9 cellular contexts compared by ENCODE assay signal in genomic region chr7:73433924-73434700, GRCh38. TPM values are rescaled to one million over a fixed set of nuclear protein-coding genes. Genes with fewer than 3 reads are reported as not detected.
DNase-seq lines count a peak whose midpoint lies in the region; ATAC-seq, FAIRE-seq and TF ChIP-seq lines count a peak whose summit lies in the region.
"Had no signal": no experiment of that assay in that cellular context is flagged by ENCODE, and none has a peak within 500 bp of the region (broad histone marks: within the 10 kb centered on the region; RNA-seq: fewer than 3 reads in every experiment).

No MANE protein-coding gene starts in this region.

- WGBS in GM23248 (ENCODE audit: low coverage in 1 of 2, low lambda C conversion rate in 2 of 2, missing lambda C conversion rate in 2 of 2), 2 experiments: 47 to 53% methylated on average over 76 to 91 of the region's 110 CpGs
- no CpG with 5 or more reads among the region's 110 CpGs for WGBS in mesendoderm (ENCODE audit: extremely low coverage, insufficient coverage, low lambda C conversion rate)
- 38 to 60% (median 54%) methylated on average over 80 to 110 of the region's 110 CpGs for WGBS in small intestine, 3 donors

- no peaks in the 10 kb centered on the region for H4K20me1 ChIP-seq in GM23248 (ENCODE audit: insufficient read depth)

- no peaks in the 10 kb centered on the region for H3K9me3 Mint-ChIP-seq in activated T-helper 1 cell treated with anti-CD3 and anti-CD28 coated beads, Interleukin-12 subunit alpha, Interleukin-12 subunit beta, Interleukin-2, Interleukin-4 antibody, amounts not matched to agents 30 ng/mL and 10 ng/mL and 1 ng/mL, durations not matched to agents 14 hours and 24 hours and 36 hours
- no peaks in the 10 kb centered on the region for H3K9me3 Mint-ChIP-seq in osteocyte (ENCODE audit: unreplicated experiment)

- no peak for ATAC-seq in HG03139 (IDR thresholded peaks at IDR 0.05; ENCODE audit: unreplicated experiment)

- H3K79me1 ChIP-seq in mesendoderm (ENCODE audit: low read length): no peaks in the 10 kb centered on the region

- H3K27me3 Mint-ChIP-seq in activated T-helper 1 cell treated with anti-CD3 and anti-CD28 coated beads, Interleukin-12 subunit alpha, Interleukin-12 subunit beta, Interleukin-2, Interleukin-4 antibody, amounts not matched to agents 30 ng/mL and 10 ng/mL and 1 ng/mL, durations not matched to agents 14 hours and 24 hours and 36 hours (ENCODE audit: insufficient read depth): peaks cover 7% of the 10 kb centered on the region
- H3K27me3 Mint-ChIP-seq in osteocyte (ENCODE audit: unreplicated experiment): no peaks in the 10 kb centered on the region

- H3K36me3 Mint-ChIP-seq in activated T-helper 1 cell treated with anti-CD3 and anti-CD28 coated beads, Interleukin-12 subunit alpha, Interleukin-12 subunit beta, Interleukin-2, Interleukin-4 antibody, amounts not matched to agents 30 ng/mL and 10 ng/mL and 1 ng/mL, durations not matched to agents 14 hours and 24 hours and 36 hours (ENCODE audit: low read depth): no peaks in the 10 kb centered on the region
- no peaks in the 10 kb centered on the region for H3K36me3 Mint-ChIP-seq in osteocyte (ENCODE audit: unreplicated experiment)

- no peaks in the 10 kb centered on the region for H3K4me1 ChIP-seq in GM23248 (ENCODE audit: insufficient read depth)
- no peaks in the 10 kb centered on the region for H3K4me1 ChIP-seq in mesendoderm (ENCODE audit: control insufficient read depth, low read depth, low read length)
- no peaks in the 10 kb centered on the region for H3K4me1 ChIP-seq in small intestine (ENCODE audit: control insufficient read depth in 2 of 2, insufficient read depth in 1 of 2, low read depth in 1 of 2, low read length in 1 of 2)

- H3K4me3 ChIP-seq in GM12864 (ENCODE audit: low read depth, low read length) (peak overlapping the region; percentile 48; the same call in 1 of the 2 replicates), GM23248 (peak overlapping the region; percentile 72), mesendoderm (ENCODE audit: low read length) (no peak overlapping the region), small intestine (ENCODE audit: low read depth in 1 of 2, low read length in 2 of 2) (peak overlapping the region in 1 of 2 donors; percentile 44)

- peak overlapping the region; percentile 77 for H3K4me3 Mint-ChIP-seq in activated T-helper 1 cell treated with anti-CD3 and anti-CD28 coated beads, Interleukin-12 subunit alpha, Interleukin-12 subunit beta, Interleukin-2, Interleukin-4 antibody, amounts not matched to agents 30 ng/mL and 10 ng/mL and 1 ng/mL, durations not matched to agents 14 hours and 24 hours and 36 hours
- no peak overlapping the region for H3K4me3 Mint-ChIP-seq in osteocyte (ENCODE audit: unreplicated experiment)

- intact Hi-C loops in activated T-helper 1 cell treated with anti-CD3 and anti-CD28 coated beads, Interleukin-12 subunit alpha, Interleukin-12 subunit beta, Interleukin-2, Interleukin-4 antibody, amounts not matched to agents 30 ng/mL and 10 ng/mL and 1 ng/mL, durations not matched to agents 14 hours and 24 hours and 36 hours (cut with micrococcal nuclease): loop anchor here (1.0 to 2.0 kb wide), 3 partner anchors 88 to 305 kb away; partner anchors contain the start of genes ABHD11, BAZ1B and TBL2

- TF ChIP-seq CTCF in GM12864 (IDR thresholded peaks at IDR 0.05; ENCODE audit: low read depth, low read length, missing control alignments) (no peak), D721Med (IDR thresholded peaks at IDR 0.05; ENCODE audit: insufficient read depth, missing control alignments) (no peak), osteocyte (IDR thresholded peaks at IDR 0.05) (no peak)

- DNase-seq in GM12864 (ENCODE audit: low read depth) (no peak), GM23248 (no peak), mesendoderm (peak; percentile 46), D721Med (ENCODE audit: insufficient read length, low spot score) (no peak), osteocyte (ENCODE audit: extremely low spot score, unreplicated experiment) (no peak), small intestine (no peak)
- DNase-seq in activated T-helper 1 cell treated with anti-CD3 and anti-CD28 coated beads, Interleukin-12 subunit alpha, Interleukin-12 subunit beta, Interleukin-2, Interleukin-4 antibody, amounts not matched to agents 30 ng/mL and 10 ng/mL and 1 ng/mL, durations not matched to agents 14 hours and 24 hours and 36 hours (ENCODE audit: low spot score): peak; percentile 2

- no peak overlapping the region for H4K5ac ChIP-seq in mesendoderm (ENCODE audit: low read length)

- H2AFZ ChIP-seq in GM23248: no peak overlapping the region; the same call in 1 of the 2 replicates

- H3K27me3 ChIP-seq in GM23248 (replicated peaks; ENCODE audit: insufficient read depth): no peaks in the 10 kb centered on the region
- no peaks in the 10 kb centered on the region for H3K27me3 ChIP-seq in mesendoderm (ENCODE audit: insufficient read depth, low read length, poor library complexity)
- peaks cover 0 to 2% of the 10 kb centered on the region in 2 donors for H3K27me3 ChIP-seq in small intestine (ENCODE audit: control insufficient read depth in 2 of 2, insufficient read depth in 2 of 2, low read length in 2 of 2)

- H2AK5ac ChIP-seq in mesendoderm (ENCODE audit: low read length): no peak overlapping the region

- 0 out of 2 replicates have a peak, but pooled peaks cover 1% of the 10 kb centered on the region for H3K36me3 ChIP-seq in GM23248 (ENCODE audit: low read depth)
- no peaks in the 10 kb centered on the region for H3K36me3 ChIP-seq in mesendoderm (ENCODE audit: control insufficient read depth, insufficient read depth, low read length)
- no peaks in the 10 kb centered on the region for H3K36me3 ChIP-seq in small intestine (ENCODE audit: control insufficient read depth in 2 of 2, insufficient read depth in 2 of 2, low read length in 2 of 2)

- H3K56ac ChIP-seq in mesendoderm (ENCODE audit: low read length): peak overlapping the region; percentile 83

- H2BK5ac ChIP-seq in mesendoderm (ENCODE audit: low read length): no peak overlapping the region

- no peaks in the 10 kb centered on the region for H3K9me2 ChIP-seq in GM23248 (ENCODE audit: insufficient read depth)

- H3K79me2 ChIP-seq in GM23248 (ENCODE audit: insufficient read depth) (no peaks in the 10 kb centered on the region), mesendoderm (ENCODE audit: control insufficient read depth, insufficient read depth, low read length) (no peaks in the 10 kb centered on the region)

- H3K4ac ChIP-seq in mesendoderm (ENCODE audit: low read depth, low read length): no peak overlapping the region

- H3K27ac ChIP-seq in GM23248 (no peak overlapping the region), mesendoderm (ENCODE audit: low read depth, low read length) (no peak overlapping the region), small intestine (ENCODE audit: low read depth in 1 of 2, low read length in 1 of 2) (no peak overlapping the region)
- H3K27ac ChIP-seq: KMS-11 had no signal

- no peak overlapping the region for H3K27ac Mint-ChIP-seq in activated T-helper 1 cell treated with anti-CD3 and anti-CD28 coated beads, Interleukin-12 subunit alpha, Interleukin-12 subunit beta, Interleukin-2, Interleukin-4 antibody, amounts not matched to agents 30 ng/mL and 10 ng/mL and 1 ng/mL, durations not matched to agents 14 hours and 24 hours and 36 hours
- no peak overlapping the region for H3K27ac Mint-ChIP-seq in osteocyte (ENCODE audit: unreplicated experiment)

- H4K8ac ChIP-seq in mesendoderm (ENCODE audit: low read depth, low read length): no peak overlapping the region

- no peak overlapping the region for H2BK120ac ChIP-seq in mesendoderm (ENCODE audit: low read depth, low read length)

- peak overlapping the region; percentile 80 for H3K23ac ChIP-seq in mesendoderm (ENCODE audit: low read length)

- in situ Hi-C loops in GM23248 (cut with MboI): no loop called here

- H3K9me3 ChIP-seq in GM23248 (ENCODE audit: low read depth): no peaks in the 10 kb centered on the region
- H3K9me3 ChIP-seq in small intestine (ENCODE audit: control insufficient read depth, low read depth): no peaks in the 10 kb centered on the region

- H3K9ac ChIP-seq in GM23248 (no peak overlapping the region), mesendoderm (ENCODE audit: low read length) (peak overlapping the region; percentile 57)
- H3K9ac ChIP-seq: KMS-11 had no signal

- no peaks in the 10 kb centered on the region for H3K4me1 Mint-ChIP-seq in activated T-helper 1 cell treated with anti-CD3 and anti-CD28 coated beads, Interleukin-12 subunit alpha, Interleukin-12 subunit beta, Interleukin-2, Interleukin-4 antibody, amounts not matched to agents 30 ng/mL and 10 ng/mL and 1 ng/mL, durations not matched to agents 14 hours and 24 hours and 36 hours (ENCODE audit: low read depth)
- H3K4me1 Mint-ChIP-seq in osteocyte (ENCODE audit: unreplicated experiment): peaks cover 28% of the 10 kb centered on the region

- no peaks in the 10 kb centered on the region for H3F3A ChIP-seq in GM23248 (ENCODE audit: insufficient read depth)

- FAIRE-seq in D721Med (lab: Jason Lieb, UNC): no peak
- no peak for FAIRE-seq in small intestine (lab: Jason Lieb, UNC)

- H3K4me2 ChIP-seq in GM23248 (ENCODE audit: unreplicated experiment): peak overlapping the region; percentile 88
- H3K4me2 ChIP-seq in mesendoderm (ENCODE audit: low read length): peak overlapping the region; percentile 59
- H3K4me2 ChIP-seq: KMS-11 had no signal

- no peak overlapping the region for H3K18ac ChIP-seq in mesendoderm (ENCODE audit: low read length)

- no peak overlapping the region for H2BK15ac ChIP-seq in mesendoderm (replicated peaks; ENCODE audit: low read depth)

RNA-seq across cellular contexts. Expression of gene FZD9, which starts 0.5 kb away (rescaled TPM):
- total RNA-seq in GM23248 (2014; rRNA removed; shearing (Covaris generic)): 0.32 TPM in 1 of 2 replicates, not detected in the other
- 0.13 and 0.38 TPM in 2 replicates for polyA plus RNA-seq in GM23248 (2016; fragmentation: Nextera tagmentation; extraction: Ambion mirVana)
- total RNA-seq in activated T-helper 1 cell treated with anti-CD3 and anti-CD28 coated beads, Interleukin-12 subunit alpha, Interleukin-12 subunit beta, Interleukin-2, Interleukin-4 antibody, amounts not matched to agents 30 ng/mL and 10 ng/mL and 1 ng/mL, durations not matched to agents 14 hours and 24 hours and 36 hours: 0.54 and 0.67 TPM in 2 replicates
- 1.3 TPM for polyA plus RNA-seq in mesendoderm (2013, experiment 1 of 2)
- polyA plus RNA-seq in mesendoderm (2013, experiment 2 of 2): 1.1 TPM
- total RNA-seq in osteocyte: 1.8 and 1.9 TPM in 2 replicates
- polyA plus RNA-seq in small intestine: 1 to 10 TPM in 1 of 3 donors, under 1 TPM in 1, not detected in 1; 0.27 to 3.6 TPM

Comparison
In these comparisons a context has a peak if more than half of its experiments do, and no peak if none do; other contexts are left out.
1. DNase-seq: peak in activated T-helper 1 cell treated with anti-CD3 and anti-CD28 coated beads, Interleukin-12 subunit alpha, Interleukin-12 subunit beta, Interleukin-2, Interleukin-4 antibody, amounts not matched to agents 30 ng/mL and 10 ng/mL and 1 ng/mL, durations not matched to agents 14 hours and 24 hours and 36 hours (single experiment) and mesendoderm (single experiment); none in GM12864 (single experiment), GM23248 (single experiment), D721Med (single experiment), osteocyte (single experiment) and small intestine (single experiment).